8 cellular contexts compared by ENCODE assay signal in genomic region chr1:202189012-202189790, GRCh38. TPM values are rescaled to one million over a fixed set of nuclear protein-coding genes. Genes with fewer than 3 reads are reported as not detected.
DNase-seq lines count a peak whose midpoint lies in the region; ATAC-seq, FAIRE-seq and TF ChIP-seq lines count a peak whose summit lies in the region.

No MANE protein-coding gene starts in this region.

- no peaks in the 10 kb centered on the region for H3K36me3 ChIP-seq in parathyroid adenoma (ENCODE audit: control insufficient read depth, insufficient read depth, low read length)
- no peaks in the 10 kb centered on the region for H3K36me3 ChIP-seq in upper lobe of right lung

- intact Hi-C loops in upper lobe of right lung (cut with DNase I): loop anchor here (5.0 kb wide), 1 partner anchor 128 kb away; no protein-coding TSS in a partner anchor

- CTCF ChIA-PET in RWPE1 (lab: Yijun Ruan, JAX): interaction anchor here (0.6 to 2.4 kb wide), 43 partner anchors 9 to 1275 kb away, joined by 3 to 46 read pairs (median 4); no protein-coding TSS in a partner anchor

- no peak overlapping the region for H3K9ac ChIP-seq in parathyroid adenoma

- no peak overlapping the region for H3K4me3 ChIP-seq in HL-60 (replicated peaks; ENCODE audit: insufficient read depth, low read length)
- no peak overlapping the region for H3K4me3 ChIP-seq in foreskin fibroblast (ENCODE audit: low read depth in 1 of 2, low read length in 2 of 2)
- no peak overlapping the region for H3K4me3 ChIP-seq in parathyroid adenoma (ENCODE audit: low read depth, low read length)
- no peak overlapping the region for H3K4me3 ChIP-seq in upper lobe of right lung

- H3K27me3 ChIP-seq in HL-60 (ENCODE audit: insufficient read depth, poor library complexity, severe bottlenecking) (peaks cover 5% of the 10 kb centered on the region), parathyroid adenoma (ENCODE audit: control insufficient read depth, insufficient read depth, low read length) (peaks cover 5% of the 10 kb centered on the region), upper lobe of right lung (peaks cover 14% of the 10 kb centered on the region)

- no peak overlapping the region for H2AFZ ChIP-seq in parathyroid adenoma

- TF ChIP-seq CTCF in D721Med (IDR thresholded peaks at IDR 0.05; ENCODE audit: insufficient read depth, missing control alignments): peak; percentile 61
- peak; percentile 73 for TF ChIP-seq CTCF in HL-60 (IDR thresholded peaks at IDR 0.05; ENCODE audit: insufficient read depth, low read length)
- peak; percentile 88 for TF ChIP-seq CTCF in RWPE1 (conservative IDR thresholded peaks at IDR 0.05; ENCODE audit: low read depth)
- TF ChIP-seq CTCF in foreskin fibroblast (IDR thresholded peaks at IDR 0.05; ENCODE audit: low read depth, low read length): peak; percentile 56
- TF ChIP-seq CTCF in parathyroid adenoma (IDR thresholded peaks at IDR 0.05): peak; percentile 63
- TF ChIP-seq CTCF in upper lobe of right lung (IDR thresholded peaks at IDR 0.05): peak; percentile 92

- H3K79me2 ChIP-seq in parathyroid adenoma: no peaks in the 10 kb centered on the region

- FAIRE-seq in D721Med (lab: Jason Lieb, UNC): no peak

- POLR2A ChIA-PET in RWPE1 (lab: Yijun Ruan, JAX; ENCODE audit: low non-redundant PET): interaction anchor here (0.8 kb wide), 1 partner anchor 771 kb away, joined by 3 read pairs; no protein-coding TSS in a partner anchor

- DNase-seq in D721Med (ENCODE audit: insufficient read length, low spot score): peak; percentile 93
- DNase-seq in HL-60 (ENCODE audit: low read depth in 1 of 2, low spot score in 1 of 2): peak; percentile 39 to 68
- DNase-seq in RWPE1 (ENCODE audit: low spot score): peak; percentile 66
- peak; percentile 63 for DNase-seq in activated T-helper 9 cell treated with anti-CD3 and anti-CD28 coated beads, Interleukin-2, amount 50 U/mL, for 16 hours (ENCODE audit: low read depth)
- peak; percentile 28 to 78 for DNase-seq in foreskin fibroblast
- peak; percentile 90 for DNase-seq in upper lobe of right lung

- H3K4me1 ChIP-seq in parathyroid adenoma (no peaks in the 10 kb centered on the region), upper lobe of right lung (no peaks in the 10 kb centered on the region)

- ATAC-seq in upper lobe of right lung: peak; percentile 68
- no peak for ATAC-seq in GM19395 (IDR thresholded peaks at IDR 0.05; ENCODE audit: unreplicated experiment)

- no peak overlapping the region for H3K4me2 ChIP-seq in parathyroid adenoma (ENCODE audit: low read length)

- H3K27ac ChIP-seq in HL-60 (replicated peaks) (no peak overlapping the region), RWPE1 (no peak overlapping the region), parathyroid adenoma (no peak overlapping the region), upper lobe of right lung (no peak overlapping the region)

- no peaks in the 10 kb centered on the region for H3K9me3 ChIP-seq in parathyroid adenoma (ENCODE audit: control insufficient read depth, low read length)
- H3K9me3 ChIP-seq in upper lobe of right lung: no peaks in the 10 kb centered on the region

RNA-seq across cellular contexts. Expression of gene LGR6, which starts 4.4 kb away (rescaled TPM):
- total RNA-seq in upper lobe of right lung: 1.8 TPM

RNA-seq across cellular contexts. Expression of gene PTPN7, which starts 28.8 kb away (rescaled TPM):
- 7.3 TPM for total RNA-seq in upper lobe of right lung

RNA-seq across cellular contexts. Expression of gene ARL8A, which starts 44.7 kb away (rescaled TPM):
- 106 TPM for total RNA-seq in upper lobe of right lung
